ENCODE assay signal across 1 cellular context in the genomic region with DNA sequence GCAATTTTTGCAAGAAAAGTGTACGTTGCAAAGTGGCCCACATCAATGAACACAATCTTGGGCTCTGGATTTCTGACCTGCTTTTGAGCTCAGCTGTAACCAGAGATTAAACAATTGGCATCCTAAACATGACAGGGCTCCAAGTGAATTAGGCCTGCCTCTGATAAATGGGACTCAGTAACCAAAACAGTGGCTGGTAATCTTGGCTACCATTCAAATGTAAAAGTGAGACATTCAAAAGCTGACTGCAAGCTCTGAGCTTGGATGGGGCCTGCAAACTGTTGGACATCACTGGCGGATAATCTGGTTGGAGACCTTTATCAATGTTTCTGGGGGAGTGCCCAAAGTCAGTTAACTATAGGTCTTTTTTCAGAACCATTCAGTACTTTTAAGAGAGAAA.
TF ChIP-seq lines count a peak whose summit lies in the region.

No MANE protein-coding gene starts in this region.

TF ChIP-seq in H1, 55 proteins besides CTCF, POLR2A, EP300 and RAD21 (continued from another document):
- TF ChIP-seq, protein P1, sequence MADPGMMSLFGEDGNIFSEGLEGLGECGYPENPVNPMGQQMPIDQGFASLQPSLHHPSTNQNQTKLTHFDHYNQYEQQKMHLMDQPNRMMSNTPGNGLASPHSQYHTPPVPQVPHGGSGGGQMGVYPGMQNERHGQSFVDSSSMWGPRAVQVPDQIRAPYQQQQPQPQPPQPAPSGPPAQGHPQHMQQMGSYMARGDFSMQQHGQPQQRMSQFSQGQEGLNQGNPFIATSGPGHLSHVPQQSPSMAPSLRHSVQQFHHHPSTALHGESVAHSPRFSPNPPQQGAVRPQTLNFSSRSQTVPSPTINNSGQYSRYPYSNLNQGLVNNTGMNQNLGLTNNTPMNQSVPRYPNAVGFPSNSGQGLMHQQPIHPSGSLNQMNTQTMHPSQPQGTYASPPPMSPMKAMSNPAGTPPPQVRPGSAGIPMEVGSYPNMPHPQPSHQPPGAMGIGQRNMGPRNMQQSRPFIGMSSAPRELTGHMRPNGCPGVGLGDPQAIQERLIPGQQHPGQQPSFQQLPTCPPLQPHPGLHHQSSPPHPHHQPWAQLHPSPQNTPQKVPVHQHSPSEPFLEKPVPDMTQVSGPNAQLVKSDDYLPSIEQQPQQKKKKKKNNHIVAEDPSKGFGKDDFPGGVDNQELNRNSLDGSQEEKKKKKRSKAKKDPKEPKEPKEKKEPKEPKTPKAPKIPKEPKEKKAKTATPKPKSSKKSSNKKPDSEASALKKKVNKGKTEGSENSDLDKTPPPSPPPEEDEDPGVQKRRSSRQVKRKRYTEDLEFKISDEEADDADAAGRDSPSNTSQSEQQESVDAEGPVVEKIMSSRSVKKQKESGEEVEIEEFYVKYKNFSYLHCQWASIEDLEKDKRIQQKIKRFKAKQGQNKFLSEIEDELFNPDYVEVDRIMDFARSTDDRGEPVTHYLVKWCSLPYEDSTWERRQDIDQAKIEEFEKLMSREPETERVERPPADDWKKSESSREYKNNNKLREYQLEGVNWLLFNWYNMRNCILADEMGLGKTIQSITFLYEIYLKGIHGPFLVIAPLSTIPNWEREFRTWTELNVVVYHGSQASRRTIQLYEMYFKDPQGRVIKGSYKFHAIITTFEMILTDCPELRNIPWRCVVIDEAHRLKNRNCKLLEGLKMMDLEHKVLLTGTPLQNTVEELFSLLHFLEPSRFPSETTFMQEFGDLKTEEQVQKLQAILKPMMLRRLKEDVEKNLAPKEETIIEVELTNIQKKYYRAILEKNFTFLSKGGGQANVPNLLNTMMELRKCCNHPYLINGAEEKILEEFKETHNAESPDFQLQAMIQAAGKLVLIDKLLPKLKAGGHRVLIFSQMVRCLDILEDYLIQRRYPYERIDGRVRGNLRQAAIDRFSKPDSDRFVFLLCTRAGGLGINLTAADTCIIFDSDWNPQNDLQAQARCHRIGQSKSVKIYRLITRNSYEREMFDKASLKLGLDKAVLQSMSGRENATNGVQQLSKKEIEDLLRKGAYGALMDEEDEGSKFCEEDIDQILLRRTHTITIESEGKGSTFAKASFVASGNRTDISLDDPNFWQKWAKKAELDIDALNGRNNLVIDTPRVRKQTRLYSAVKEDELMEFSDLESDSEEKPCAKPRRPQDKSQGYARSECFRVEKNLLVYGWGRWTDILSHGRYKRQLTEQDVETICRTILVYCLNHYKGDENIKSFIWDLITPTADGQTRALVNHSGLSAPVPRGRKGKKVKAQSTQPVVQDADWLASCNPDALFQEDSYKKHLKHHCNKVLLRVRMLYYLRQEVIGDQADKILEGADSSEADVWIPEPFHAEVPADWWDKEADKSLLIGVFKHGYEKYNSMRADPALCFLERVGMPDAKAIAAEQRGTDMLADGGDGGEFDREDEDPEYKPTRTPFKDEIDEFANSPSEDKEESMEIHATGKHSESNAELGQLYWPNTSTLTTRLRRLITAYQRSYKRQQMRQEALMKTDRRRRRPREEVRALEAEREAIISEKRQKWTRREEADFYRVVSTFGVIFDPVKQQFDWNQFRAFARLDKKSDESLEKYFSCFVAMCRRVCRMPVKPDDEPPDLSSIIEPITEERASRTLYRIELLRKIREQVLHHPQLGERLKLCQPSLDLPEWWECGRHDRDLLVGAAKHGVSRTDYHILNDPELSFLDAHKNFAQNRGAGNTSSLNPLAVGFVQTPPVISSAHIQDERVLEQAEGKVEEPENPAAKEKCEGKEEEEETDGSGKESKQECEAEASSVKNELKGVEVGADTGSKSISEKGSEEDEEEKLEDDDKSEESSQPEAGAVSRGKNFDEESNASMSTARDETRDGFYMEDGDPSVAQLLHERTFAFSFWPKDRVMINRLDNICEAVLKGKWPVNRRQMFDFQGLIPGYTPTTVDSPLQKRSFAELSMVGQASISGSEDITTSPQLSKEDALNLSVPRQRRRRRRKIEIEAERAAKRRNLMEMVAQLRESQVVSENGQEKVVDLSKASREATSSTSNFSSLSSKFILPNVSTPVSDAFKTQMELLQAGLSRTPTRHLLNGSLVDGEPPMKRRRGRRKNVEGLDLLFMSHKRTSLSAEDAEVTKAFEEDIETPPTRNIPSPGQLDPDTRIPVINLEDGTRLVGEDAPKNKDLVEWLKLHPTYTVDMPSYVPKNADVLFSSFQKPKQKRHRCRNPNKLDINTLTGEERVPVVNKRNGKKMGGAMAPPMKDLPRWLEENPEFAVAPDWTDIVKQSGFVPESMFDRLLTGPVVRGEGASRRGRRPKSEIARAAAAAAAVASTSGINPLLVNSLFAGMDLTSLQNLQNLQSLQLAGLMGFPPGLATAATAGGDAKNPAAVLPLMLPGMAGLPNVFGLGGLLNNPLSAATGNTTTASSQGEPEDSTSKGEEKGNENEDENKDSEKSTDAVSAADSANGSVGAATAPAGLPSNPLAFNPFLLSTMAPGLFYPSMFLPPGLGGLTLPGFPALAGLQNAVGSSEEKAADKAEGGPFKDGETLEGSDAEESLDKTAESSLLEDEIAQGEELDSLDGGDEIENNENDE (IDR thresholded peaks at IDR 0.05; ENCODE audit: insufficient replicate concordance, low read length), result peak; percentile 72
